In genomic region chr3:11719406-11720219, GRCh38 we compare ENCODE assay signal across 8 cellular contexts.
DNase-seq lines count a peak whose midpoint lies in the region; ATAC-seq and FAIRE-seq lines count a peak whose summit lies in the region.

No MANE protein-coding gene starts in this region.

- peak overlapping the region; percentile 82 for H2BK12ac ChIP-seq in neuronal stem cell (ENCODE audit: low read length)

- peak overlapping the region; percentile 64 to 97 (median 84) for H3K4me3 Mint-ChIP-seq in CD4-positive, alpha-beta memory T cell
- peak overlapping the region; percentile 88 for H3K4me3 Mint-ChIP-seq in activated naive CD4-positive, alpha-beta T cell treated with anti-CD3 and anti-CD28 coated beads for 36 hours

- no peaks in the 10 kb centered on the region for H3K79me1 ChIP-seq in neuronal stem cell (ENCODE audit: low read depth, low read length)

- peaks cover 10 to 32% (median 23%) of the 10 kb centered on the region in 4 donors for H3K4me1 Mint-ChIP-seq in CD4-positive, alpha-beta memory T cell
- H3K4me1 Mint-ChIP-seq in activated naive CD4-positive, alpha-beta T cell treated with anti-CD3 and anti-CD28 coated beads for 36 hours (ENCODE audit: low read depth), result peaks cover 17% of the 10 kb centered on the region

- H4K8ac ChIP-seq in neuronal stem cell (ENCODE audit: low read depth, low read length), result peak overlapping the region; percentile 10

- H3K18ac ChIP-seq in neuronal stem cell (ENCODE audit: low read length), result peak overlapping the region; percentile 94

- WGBS in neuronal stem cell (ENCODE audit: extremely low coverage in 2 of 2, insufficient read length in 2 of 2, insufficient replicate concordance in 1 of 2), 2 donors, result no CpG with 5 or more reads among the region's 105 CpGs

- H3K36me3 Mint-ChIP-seq in CD4-positive, alpha-beta memory T cell, result peaks cover 0 to 9% of the 10 kb centered on the region in 2 donors
- no peaks in the 10 kb centered on the region for H3K36me3 Mint-ChIP-seq in activated naive CD4-positive, alpha-beta T cell treated with anti-CD3 and anti-CD28 coated beads for 36 hours (ENCODE audit: low read depth)

- no peak overlapping the region for H3K23ac ChIP-seq in neuronal stem cell (ENCODE audit: low read depth, low read length, poor library complexity)

- H3K27me3 ChIP-seq in CD4-positive, alpha-beta memory T cell (ENCODE audit: insufficient read depth, low read length), result no peaks in the 10 kb centered on the region
- peaks cover 0 to 77% (median 8%) of the 10 kb centered on the region in 3 experiments for H3K27me3 ChIP-seq in neuronal stem cell (ENCODE audit: control insufficient read depth in 3 of 3, insufficient read depth in 3 of 3, low read depth in 1 of 3, low read length in 3 of 3)

- peaks cover 14% of the 10 kb centered on the region for H3K4me1 ChIP-seq in CD4-positive, alpha-beta memory T cell (ENCODE audit: insufficient read depth, low read length)
- peaks cover 0 to 9% of the 10 kb centered on the region in 2 donors for H3K4me1 ChIP-seq in neuronal stem cell (ENCODE audit: control insufficient read depth in 2 of 2, insufficient read depth in 1 of 2, low read depth in 1 of 2, low read length in 2 of 2)

- DNase-seq in CD4-positive, alpha-beta memory T cell, result peak; percentile 76 to 87 (median 78)
- DNase-seq in HK-2 (ENCODE audit: unreplicated experiment) (peak; percentile 84), RKO (ENCODE audit: low spot score) (peak; percentile 68), frontal cortex (ENCODE audit: low spot score in 2 of 2) (peak; percentile 84 to 86), neuronal stem cell (ENCODE audit: low spot score) (peak; percentile 75), substantia nigra (lab: John Stamatoyannopoulos, UW) (peak in 39 of 49 donors; percentile 6 to 91 (median 39))
- peak; percentile 73 for DNase-seq in activated naive CD4-positive, alpha-beta T cell treated with anti-CD3 and anti-CD28 coated beads for 36 hours

- H3K27ac ChIP-seq in CD4-positive, alpha-beta memory T cell (ENCODE audit: low read depth, low read length), result peak overlapping the region; percentile 64
- H3K27ac ChIP-seq in neuronal stem cell (replicated peaks; ENCODE audit: low read length) (no peak overlapping the region), substantia nigra (ENCODE audit: low read depth, low read length, poor library complexity, severe bottlenecking) (peak overlapping the region; percentile 70)

- peak overlapping the region; percentile 38 for H2BK120ac ChIP-seq in neuronal stem cell (ENCODE audit: low read depth, low read length)

- H3K9ac ChIP-seq in neuronal stem cell (ENCODE audit: low read depth, low read length, poor library complexity), result peak overlapping the region; percentile 74

- H3K36me3 ChIP-seq in CD4-positive, alpha-beta memory T cell (ENCODE audit: insufficient read depth, low read length), result no peaks in the 10 kb centered on the region
- no peaks in the 10 kb centered on the region for H3K36me3 ChIP-seq in neuronal stem cell (replicated peaks in 1 of 2; ENCODE audit: control insufficient read depth in 2 of 2, insufficient read depth in 2 of 2, low read length in 2 of 2)

- FAIRE-seq in frontal cortex (lab: Jason Lieb, UNC), result no peak

- peak overlapping the region; percentile 98 for H2AFZ ChIP-seq in neuronal stem cell (ENCODE audit: low read length)

- H3K4ac ChIP-seq in neuronal stem cell (ENCODE audit: low read length), result no peak overlapping the region

- H4K91ac ChIP-seq in neuronal stem cell (ENCODE audit: low read depth, low read length, poor library complexity), result no peak overlapping the region

- peak; percentile 80 for ATAC-seq in GM19455 (IDR thresholded peaks at IDR 0.05; ENCODE audit: unreplicated experiment)

- H3K14ac ChIP-seq in neuronal stem cell (ENCODE audit: low read length), result no peak overlapping the region

- H3K4me2 ChIP-seq in neuronal stem cell (ENCODE audit: insufficient read depth, low read length, poor library complexity, severe bottlenecking), result peak overlapping the region; percentile 97

- H2AK5ac ChIP-seq in neuronal stem cell (ENCODE audit: low read depth, low read length), result no peak overlapping the region

- POLR2A ChIA-PET in CD4-positive, alpha-beta memory T cell (lab: Charles Lee; ENCODE audit: partially characterized antibody), result interaction anchor here (0.6 kb wide), 2 partner anchors 78 to 127 kb away, joined by 3 read pairs; no protein-coding TSS in a partner anchor

- peak overlapping the region in 1 of 2 donors; percentile 59 for H3K4me3 ChIP-seq in CD4-positive, alpha-beta memory T cell (ENCODE audit: low read length in 2 of 2)
- peak overlapping the region; percentile 69 to 85 for H3K4me3 ChIP-seq in neuronal stem cell (ENCODE audit: low read length in 2 of 2)

- peak overlapping the region in 2 of 7 donors; percentile 59 to 70 for H3K27ac Mint-ChIP-seq in CD4-positive, alpha-beta memory T cell
- H3K27ac Mint-ChIP-seq in activated naive CD4-positive, alpha-beta T cell treated with anti-CD3 and anti-CD28 coated beads for 36 hours, result no peak overlapping the region

- H3K27me3 Mint-ChIP-seq in CD4-positive, alpha-beta memory T cell, result peaks cover 0 to 4% of the 10 kb centered on the region in 2 donors
- peaks cover 5% of the 10 kb centered on the region for H3K27me3 Mint-ChIP-seq in activated naive CD4-positive, alpha-beta T cell treated with anti-CD3 and anti-CD28 coated beads for 36 hours (ENCODE audit: low read depth)

- intact Hi-C loops in CD4-positive, alpha-beta memory T cell (cut with micrococcal nuclease), result loop anchor here (1.0 to 5.0 kb wide), 5 partner anchors 51 to 763 kb away; partner anchors contain the start of genes ATG7, TAMM41, TSEN2 and VGLL4
- intact Hi-C loops in activated naive CD4-positive, alpha-beta T cell treated with anti-CD3 and anti-CD28 coated beads for 36 hours (cut with micrococcal nuclease), result loop anchor here (1.0 to 5.0 kb wide), 6 partner anchors 51 to 765 kb away; partner anchors contain the start of genes TAMM41 and TSEN2

- peak overlapping the region; percentile 93 for H2BK15ac ChIP-seq in neuronal stem cell (ENCODE audit: low read length)

- CTCF ChIA-PET in CD4-positive, alpha-beta memory T cell (lab: Charles Lee; ENCODE audit: partially characterized antibody), result no interaction called here
- CTCF ChIA-PET in activated naive CD4-positive, alpha-beta T cell treated with anti-CD3 and anti-CD28 coated beads for 36 hours (lab: Charles Lee), result no interaction called here

- peak overlapping the region; percentile 29 for H2BK5ac ChIP-seq in neuronal stem cell (ENCODE audit: low read length)

- peaks cover 0 to 2% (median 0%) of the 10 kb centered on the region in 8 donors for H3K9me3 Mint-ChIP-seq in CD4-positive, alpha-beta memory T cell
- no peaks in the 10 kb centered on the region for H3K9me3 Mint-ChIP-seq in activated naive CD4-positive, alpha-beta T cell treated with anti-CD3 and anti-CD28 coated beads for 36 hours

- no peaks in the 10 kb centered on the region for H3K9me3 ChIP-seq in CD4-positive, alpha-beta memory T cell (ENCODE audit: control insufficient read depth in 1 of 2, low read length in 2 of 2)
- H3K9me3 ChIP-seq in neuronal stem cell (replicated peaks in 1 of 2; ENCODE audit: control insufficient read depth in 2 of 2, insufficient read depth in 1 of 2, low read depth in 1 of 2, low read length in 2 of 2), result no peaks in the 10 kb centered on the region
